25 cellular contexts compared by ENCODE assay signal in genomic region chr2:145626301-145626700, GRCh38.
"Had no signal": no experiment of that assay in that cellular context is flagged by ENCODE, and none has a peak within 500 bp of the region (broad histone marks: within the 10 kb centered on the region; RNA-seq: fewer than 3 reads in every experiment).

No MANE protein-coding gene starts in this region.

- H3K4me3 ChIP-seq: ascending aorta, cardiac muscle cell, SJCRH30 had no signal

- H3K4me2 ChIP-seq: SK-N-SH had no signal

- H3K27me3 ChIP-seq: ascending aorta, cardiac muscle cell, SJCRH30 had no signal

- ATAC-seq: activated CD8-positive, alpha-beta T cell treated with anti-CD3 and anti-CD28 coated beads for 36 hours; activated T-cell treated with anti-CD3 and anti-CD28 coated beads, Interleukin-2, amount 50 U/mL, for 72 hours; Panc1; Right ventricle myocardium inferior had no signal

- H3K36me3 ChIP-seq: ascending aorta, cardiac muscle cell, SJCRH30, WERI-Rb-1 had no signal

- H3K4me1 ChIP-seq: ascending aorta, SJCRH30 had no signal

- DNase-seq: activated CD4-positive, alpha-beta T cell treated with anti-CD3 and anti-CD28 coated beads for 4 hours; activated CD8-positive, alpha-beta memory T cell treated with anti-CD3 and anti-CD28 coated beads, Interleukin-2, amount 50 U/mL, for 4 hours; activated CD8-positive, alpha-beta T cell treated with anti-CD3 and anti-CD28 coated beads for 36 hours; activated gamma-delta T cell treated with Interleukin-2 at 50 U/mL for 16 hours; activated T-cell treated with anti-CD3 and anti-CD28 coated beads, Interleukin-2, amount 50 U/mL, for 72 hours; amniotic stem cell; Kasumi-1; KBM-7; NCI-H1092 treated with DMSO at 0.1 percent for 48 hours; NCI-H1436; NCI-H1694 treated with DMSO at 0.1 percent for 48 hours; NCI-H2081; NCI-H510A treated with DMSO at 0.1 percent for 48 hours; NCI-H69; NK-92 treated with Interleukin-12 subunit alpha and Interleukin-12 subunit beta, amount 100 ng/mL, for 24 hours; OCI-M1; RPMI8226; SJCRH30; SK-N-SH; T-helper 1 cell; WERI-Rb-1 had no signal

- H3K27ac ChIP-seq: ascending aorta, cardiac muscle cell, SJCRH30, WERI-Rb-1 had no signal

- H3K9ac ChIP-seq: SK-N-SH had no signal

- H3K9me3 ChIP-seq: ascending aorta, SJCRH30, SK-N-SH had no signal
